1 cellular context compared by ENCODE assay signal in genomic region chr21:15441060-15441493, GRCh38.
TF ChIP-seq lines count a peak whose summit lies in the region.

No MANE protein-coding gene starts in this region.

TF ChIP-seq in HepG2, 621 proteins besides CTCF, POLR2A, EP300 and RAD21 (continued from another document and continues in another):
- TF ChIP-seq TRAFD1 (CRISPR knock-in tag; IDR thresholded peaks at IDR 0.05; ENCODE audit: borderline replicate concordance), result no peak
- peak; percentile 93 for TF ChIP-seq GFI1 (CRISPR knock-in tag; IDR thresholded peaks at IDR 0.05; ENCODE audit: borderline replicate concordance)
- TF ChIP-seq NAIF1 (CRISPR knock-in tag; IDR thresholded peaks at IDR 0.05; ENCODE audit: borderline replicate concordance), result 0 out of 2 replicates have a peak, but pooled peaks have one; percentile 67
- TF ChIP-seq ZBTB20 (CRISPR knock-in tag; IDR thresholded peaks at IDR 0.05; ENCODE audit: borderline replicate concordance, low read depth), result peak; percentile 94
- 0 out of 2 replicates have a peak, but pooled peaks have one; percentile 36 for TF ChIP-seq ZBTB10 (CRISPR knock-in tag; IDR thresholded peaks at IDR 0.05; ENCODE audit: borderline replicate concordance)
- TF ChIP-seq JUNB (CRISPR knock-in tag; IDR thresholded peaks at IDR 0.05; ENCODE audit: borderline replicate concordance), result peak; percentile 62; the same call in 1 of the 2 replicates
- TF ChIP-seq E2F1 (CRISPR knock-in tag; IDR thresholded peaks at IDR 0.05), result 0 out of 2 replicates have a peak, but pooled peaks have one; percentile 24
- peak; percentile 81 for TF ChIP-seq SKI (IDR thresholded peaks at IDR 0.05; ENCODE audit: partially characterized antibody)
- TF ChIP-seq ZSCAN22 (CRISPR knock-in tag; IDR thresholded peaks at IDR 0.05), result no peak
- TF ChIP-seq AHDC1 (CRISPR knock-in tag; IDR thresholded peaks at IDR 0.05; ENCODE audit: borderline replicate concordance), result peak; percentile 96; the same call in 1 of the 2 replicates
- peak; percentile 96 for TF ChIP-seq ATF2 (CRISPR knock-in tag; IDR thresholded peaks at IDR 0.05)
- TF ChIP-seq SAP130 (CRISPR knock-in tag; IDR thresholded peaks at IDR 0.05; ENCODE audit: low read depth), result peak; percentile 94
- TF ChIP-seq MNT (IDR thresholded peaks at IDR 0.05), result peak; percentile 56
- peak; percentile 87; the same call in 1 of the 2 replicates for TF ChIP-seq FOXJ3 (CRISPR knock-in tag; IDR thresholded peaks at IDR 0.05; ENCODE audit: borderline replicate concordance)
- peak; percentile 98 for TF ChIP-seq SOX13 (IDR thresholded peaks at IDR 0.05)
- TF ChIP-seq SOX13 (CRISPR knock-in tag; conservative IDR thresholded peaks at IDR 0.05 in 1 of 2, IDR thresholded peaks at IDR 0.05 in 1 of 2), result peak in 1 of 2 experiments; percentile 100; a peak in 2 of 4 replicates
- TF ChIP-seq ZNF275 (CRISPR knock-in tag; IDR thresholded peaks at IDR 0.05; ENCODE audit: borderline replicate concordance), result 0 out of 2 replicates have a peak, but pooled peaks have one; percentile 56
- TF ChIP-seq REPIN1 (CRISPR knock-in tag; IDR thresholded peaks at IDR 0.05; ENCODE audit: borderline replicate concordance, low read depth), result peak; percentile 32; the same call in 1 of the 2 replicates
- TF ChIP-seq HNRNPL (IDR thresholded peaks at IDR 0.05; ENCODE audit: low read depth, low read length), result no peak
- TF ChIP-seq ZNF274 (CRISPR knock-in tag; IDR thresholded peaks at IDR 0.05), result no peak
- peak; percentile 92 for TF ChIP-seq SKIL (CRISPR knock-in tag; IDR thresholded peaks at IDR 0.05; ENCODE audit: borderline replicate concordance)
- peak; percentile 90; the same call in 1 of the 2 replicates for TF ChIP-seq ZNF431 (CRISPR knock-in tag; IDR thresholded peaks at IDR 0.05; ENCODE audit: borderline replicate concordance, low read depth)
- TF ChIP-seq NR3C1 (CRISPR knock-in tag; IDR thresholded peaks at IDR 0.05), result no peak
- peak; percentile 59; the same call in 1 of the 2 replicates for TF ChIP-seq ZFY (CRISPR knock-in tag; IDR thresholded peaks at IDR 0.05)
- TF ChIP-seq STAT5B (CRISPR knock-in tag; IDR thresholded peaks at IDR 0.05), result 0 out of 2 replicates have a peak, but pooled peaks have one; percentile 51
- TF ChIP-seq RXRA (CRISPR knock-in tag; IDR thresholded peaks at IDR 0.05), result peak; percentile 97; the same call in 1 of the 2 replicates
- TF ChIP-seq LCORL (IDR thresholded peaks at IDR 0.05), result peak; percentile 78
- TF ChIP-seq LCORL (CRISPR knock-in tag; IDR thresholded peaks at IDR 0.05), result peak; percentile 86
- peak; percentile 99 for TF ChIP-seq HDAC2 (CRISPR knock-in tag; IDR thresholded peaks at IDR 0.05)
- peak; percentile 97 for TF ChIP-seq TFAP4 (IDR thresholded peaks at IDR 0.05; ENCODE audit: borderline replicate concordance, low read depth)
- TF ChIP-seq AGO2 (optimal IDR thresholded peaks at IDR 0.05; ENCODE audit: low read depth, low read length), result no peak
- no peak for TF ChIP-seq ZNF24 (IDR thresholded peaks at IDR 0.05)
- TF ChIP-seq ISL2 (CRISPR knock-in tag; IDR thresholded peaks at IDR 0.05), result peak; percentile 98
- no peak for TF ChIP-seq ZNF7 (CRISPR knock-in tag; IDR thresholded peaks at IDR 0.05)
- TF ChIP-seq HINFP (CRISPR knock-in tag; IDR thresholded peaks at IDR 0.05; ENCODE audit: low read depth), result no peak
- no peak for TF ChIP-seq ZNF501 (CRISPR knock-in tag; IDR thresholded peaks at IDR 0.05)
- peak; percentile 92 for TF ChIP-seq NCOA1 (CRISPR knock-in tag; IDR thresholded peaks at IDR 0.05)
